In genomic region chr1:111989531-111990025, GRCh38 we compare ENCODE assay signal across 8 cellular contexts. TPM values are rescaled to one million over a fixed set of nuclear protein-coding genes. Genes with fewer than 3 reads are reported as not detected.
A peak's percentile ranks its signal among the peaks of the same experiment; 100 is the strongest.
DNase-seq lines count a peak whose midpoint lies in the region; ATAC-seq, FAIRE-seq and TF ChIP-seq lines count a peak whose summit lies in the region.

Gene KCND3 (minus strand): TSS chr1:111989668.

- peak within 1 kb of the TSS; percentile 99 for H3K4me2 ChIP-seq in A549

- H2AFZ ChIP-seq in neuron (ENCODE audit: low read depth, low read length) = peak within 1 kb of the TSS; percentile 38

- POLR2A ChIA-PET in A549 (lab: Yijun Ruan, JAX) = no interaction called here
- POLR2A ChIA-PET in activated CD8-positive, alpha-beta T cell treated with anti-CD3 and anti-CD28 coated beads for 36 hours (lab: Charles Lee) = no interaction called here

- H3K9me3 ChIP-seq in A549 (no peaks in the 10 kb centered on the region), neuron (ENCODE audit: low read length) (no peaks in the 10 kb centered on the region)

- no peaks in the 10 kb centered on the region for H3K36me3 ChIP-seq in neuron (ENCODE audit: insufficient read depth, low read length)

- FAIRE-seq in A549 (lab: Jason Lieb, UNC) (no peak), HTR-8/SVneo (lab: Jason Lieb, UNC) (no peak)

- H3K4me1 ChIP-seq in A549 (peaks cover 18% of the 10 kb centered on the region), neuron (ENCODE audit: insufficient read depth, low read length) (peaks cover 15% of the 10 kb centered on the region)

- CTCF ChIA-PET in A549 (lab: Yijun Ruan, JAX) = no interaction called here
- CTCF ChIA-PET in activated CD8-positive, alpha-beta T cell treated with anti-CD3 and anti-CD28 coated beads for 36 hours (lab: Charles Lee) = no interaction called here

- peaks cover 78% of the 10 kb centered on the region for H3K27me3 ChIP-seq in neuron (ENCODE audit: insufficient read depth, low read length)

- H3K4me1 Mint-ChIP-seq in activated CD8-positive, alpha-beta T cell treated with anti-CD3 and anti-CD28 coated beads for 36 hours (ENCODE audit: low read depth) = peaks cover 10% of the 10 kb centered on the region
- H3K4me1 Mint-ChIP-seq in glutamatergic neuron (ENCODE audit: low read depth, unreplicated experiment) = peaks cover 8% of the 10 kb centered on the region

- peak within 1 kb of the TSS; percentile 47 for H3K4me3 Mint-ChIP-seq in activated CD8-positive, alpha-beta T cell treated with anti-CD3 and anti-CD28 coated beads for 36 hours
- peak within 1 kb of the TSS; percentile 84 for H3K4me3 Mint-ChIP-seq in glutamatergic neuron (ENCODE audit: unreplicated experiment)

- no peaks in the 10 kb centered on the region for H3K36me3 Mint-ChIP-seq in activated CD8-positive, alpha-beta T cell treated with anti-CD3 and anti-CD28 coated beads for 36 hours (ENCODE audit: low read depth)
- H3K36me3 Mint-ChIP-seq in glutamatergic neuron (ENCODE audit: unreplicated experiment) = no peaks in the 10 kb centered on the region

- peaks cover 58% of the 10 kb centered on the region for H3K27me3 Mint-ChIP-seq in activated CD8-positive, alpha-beta T cell treated with anti-CD3 and anti-CD28 coated beads for 36 hours
- H3K27me3 Mint-ChIP-seq in glutamatergic neuron (ENCODE audit: unreplicated experiment) = peaks cover 14% of the 10 kb centered on the region

- H3K4me3 ChIP-seq in A549 = peak within 1 kb of the TSS; percentile 55
- peak within 1 kb of the TSS; percentile 44 for H3K4me3 ChIP-seq in neuron (ENCODE audit: low read length)

- TF ChIP-seq POLR2A in A549 (IDR thresholded peaks at IDR 0.05; ENCODE audit: low read length) = no peak

- TF ChIP-seq RAD21 in A549 (conservative IDR thresholded peaks at IDR 0.05 in 1 of 2, IDR thresholded peaks at IDR 0.05 in 1 of 2) = no peak

- H3K27ac ChIP-seq in A549 = peak within 1 kb of the TSS in 1 of 2 experiments; percentile 58; a peak in 3 of 6 replicates

- TF ChIP-seq EP300 in A549 (IDR thresholded peaks at IDR 0.05) = no peak

- DNase-seq in A549 (ENCODE audit: low read depth in 1 of 2, low spot score in 1 of 2) (no peak), GM13976 (ENCODE audit: low spot score) (peak; percentile 47), glutamatergic neuron (peak; percentile 54), HTR-8/SVneo (ENCODE audit: insufficient read length, low spot score) (no peak), cortex of kidney (lab: John Stamatoyannopoulos, UW) (no peak)
- DNase-seq in activated CD8-positive, alpha-beta T cell treated with anti-CD3 and anti-CD28 coated beads for 36 hours = peak; percentile 12

- no CpG with 5 or more reads among the region's 83 CpGs for WGBS in A549 (ENCODE audit: missing lambda C conversion rate)

- in situ Hi-C loops in GM13976 (cut with MboI; ENCODE audit: low sequenced_read_pairs, unreplicated experiment) = no loop called here

- intact Hi-C loops in activated CD8-positive, alpha-beta T cell treated with anti-CD3 and anti-CD28 coated beads for 36 hours (cut with micrococcal nuclease) = no loop called here

- H3K27ac Mint-ChIP-seq in activated CD8-positive, alpha-beta T cell treated with anti-CD3 and anti-CD28 coated beads for 36 hours = no peak within 1 kb of the TSS
- no peak within 1 kb of the TSS for H3K27ac Mint-ChIP-seq in glutamatergic neuron (ENCODE audit: unreplicated experiment)

- H3K9me3 Mint-ChIP-seq in activated CD8-positive, alpha-beta T cell treated with anti-CD3 and anti-CD28 coated beads for 36 hours = no peaks in the 10 kb centered on the region
- peaks cover 13% of the 10 kb centered on the region for H3K9me3 Mint-ChIP-seq in glutamatergic neuron (ENCODE audit: unreplicated experiment)

- peak; percentile 26 to 44; a peak in 3 of 6 replicates for ATAC-seq in A549
- peak; percentile 39 for ATAC-seq in activated CD8-positive, alpha-beta T cell treated with anti-CD3 and anti-CD28 coated beads for 36 hours
- ATAC-seq in HG03342 (IDR thresholded peaks at IDR 0.05; ENCODE audit: unreplicated experiment) = no peak

- TF ChIP-seq CTCF in A549 (IDR thresholded peaks at IDR 0.05) (no peak), GM13976 (IDR thresholded peaks at IDR 0.05; ENCODE audit: borderline replicate concordance, control extremely low read depth, extremely low read depth, insufficient read depth, missing control alignments) (no peak), glutamatergic neuron (IDR thresholded peaks at IDR 0.05; ENCODE audit: partially characterized antibody, unreplicated experiment) (no peak)
- no peak for TF ChIP-seq CTCF in activated CD8-positive, alpha-beta T cell treated with anti-CD3 and anti-CD28 coated beads for 36 hours (IDR thresholded peaks at IDR 0.05)

TF ChIP-seq in A549, 52 proteins besides CTCF, POLR2A, EP300 and RAD21:
- TF ChIP-seq NPAS2 (CRISPR knock-in tag; IDR thresholded peaks at IDR 0.05; ENCODE audit: borderline replicate concordance) (no peak), HOXB5 (CRISPR knock-in tag; IDR thresholded peaks at IDR 0.05) (no peak), PBX3 (IDR thresholded peaks at IDR 0.05) (no peak), MAX (IDR thresholded peaks at IDR 0.05) (no peak)

RNA-seq across cellular contexts. Expression of gene KCND3, which starts in this region (rescaled TPM):
- 0.01 TPM in 1 of 2 replicates, not detected in the other for polyA plus RNA-seq in A549 (2011; rRNA removed)
- not detected in 2 replicates for polyA plus RNA-seq in A549 (2012; cell fraction: cytosol; rRNA removed)
- polyA plus RNA-seq in A549 (2012; cell fraction: nucleus; rRNA removed) = not detected in 2 replicates
- polyA plus RNA-seq in A549 (2017; fragmentation: RNase III; extraction: RNeasy Plus Mini Kit Qiagen cat#74134 plus additional on column Dnase treatment) = 0.01 to 0.04 TPM in 2 of 3 replicates, not detected in the other
- not detected in 2 replicates for polyA minus RNA-seq in A549 (2011; rRNA and poly(A)+ RNA removed)
- not detected for total RNA-seq in activated CD8-positive, alpha-beta T cell treated with anti-CD3 and anti-CD28 coated beads for 36 hours
- total RNA-seq in glutamatergic neuron (ENCODE audit: unreplicated experiment) = 3.7 TPM

Comparison
In these comparisons a context has a peak if more than half of its experiments do, and no peak if none do; other contexts are left out.
1. Peak in ATAC-seq, H3K4me3 ChIP-seq and H3K4me2 ChIP-seq in A549; RNA of the gene not detected or under 1 TPM.
2. Peak in DNase-seq and ATAC-seq in activated CD8-positive, alpha-beta T cell treated with anti-CD3 and anti-CD28 coated beads for 36 hours; RNA of the gene not detected or under 1 TPM.
3. DNase-seq: peak in GM13976 (single experiment) and glutamatergic neuron (single experiment); none in A549 (0 of 2), HTR-8/SVneo (single experiment) and cortex of kidney (single experiment).